Comparison of ENCODE assay signal across 8 cellular contexts in genomic region chr2:10303634-10304378, GRCh38. TPM values are rescaled to one million over a fixed set of nuclear protein-coding genes. Genes with fewer than 3 reads are reported as not detected.
DNase-seq lines count a peak whose midpoint lies in the region; ATAC-seq and TF ChIP-seq lines count a peak whose summit lies in the region.

No MANE protein-coding gene starts in this region.

- H3K36me3 Mint-ChIP-seq in IgD-negative memory B cell (peaks cover 1% of the 10 kb centered on the region), WTC11 (no peaks in the 10 kb centered on the region)

- CTCF ChIA-PET in WTC11 (lab: Charles Lee) = interaction anchor here (0.7 to 6.7 kb wide), 28 partner anchors 9 to 251 kb away, joined by 3 to 100 read pairs (median 4); no protein-coding TSS in a partner anchor

- peak; percentile 21 for TF ChIP-seq POLR2A in right lobe of liver (IDR thresholded peaks at IDR 0.05)

- H3K9me3 Mint-ChIP-seq in IgD-negative memory B cell = no peaks in the 10 kb centered on the region
- H3K9me3 Mint-ChIP-seq in WTC11 = peaks cover 2% of the 10 kb centered on the region

- H3K27ac Mint-ChIP-seq in IgD-negative memory B cell (peak overlapping the region in 2 of 3 donors; percentile 88 to 90), WTC11 (no peak overlapping the region)

- WGBS in right lobe of liver (ENCODE audit: insufficient coverage, low coverage, low lambda C conversion rate, missing lambda C conversion rate) = 0% methylated on average over 31 of the region's 59 CpGs

- H3K27me3 Mint-ChIP-seq in IgD-negative memory B cell = no peaks in the 10 kb centered on the region
- H3K27me3 Mint-ChIP-seq in WTC11 (ENCODE audit: low read depth) = peaks cover 54% of the 10 kb centered on the region

- no peak for TF ChIP-seq CTCF in WTC11 (IDR thresholded peaks at IDR 0.05)
- peak in 2 of 4 donors; percentile 14 to 15 for TF ChIP-seq CTCF in right lobe of liver (IDR thresholded peaks at IDR 0.05)

- ATAC-seq in WTC11 = no peak
- ATAC-seq in right lobe of liver = peak; percentile 2 to 15 (median 8)
- no peak for ATAC-seq in GM21423 (IDR thresholded peaks at IDR 0.05; ENCODE audit: unreplicated experiment)

- peak overlapping the region; percentile 97 to 98 (median 98) for H3K4me3 Mint-ChIP-seq in IgD-negative memory B cell
- H3K4me3 Mint-ChIP-seq in WTC11 = peak overlapping the region; percentile 84

- H3K27ac ChIP-seq in right lobe of liver = peak overlapping the region; percentile 33 to 93 (median 88)

- H3K36me3 ChIP-seq in right lobe of liver = no peaks in the 10 kb centered on the region

- no peaks in the 10 kb centered on the region for H3K9me3 ChIP-seq in right lobe of liver

- H3K4me3 ChIP-seq in right lobe of liver = peak overlapping the region; percentile 77 to 90 (median 90)

- POLR2A ChIA-PET in WTC11 (lab: Charles Lee) = interaction anchor here (1.1 kb wide), 1 partner anchor 60 kb away, joined by 3 read pairs; no protein-coding TSS in a partner anchor

- H3K4me1 ChIP-seq in right lobe of liver = peaks cover 0 to 38% (median 10%) of the 10 kb centered on the region in 4 donors

- DNase-seq in NCI-H82 (lab: John Stamatoyannopoulos, UW) (peak; percentile 73), NCI-H82 treated with DMSO at 0.1 percent for 48 hours (lab: John Stamatoyannopoulos, UW; ENCODE audit: unreplicated experiment) (no peak), WTC11 (ENCODE audit: low spot score) (peak; percentile 48), dermis blood vessel endothelial cell (peak; percentile 78), right lobe of liver (peak in 2 of 3 donors; percentile 57 to 65)
- DNase-seq in stimulated activated CD4-positive, alpha-beta T cell treated with anti-CD3 and anti-CD28 coated beads, TNF-alpha, amount 100 ng/mL, for 4 hours (ENCODE audit: low read depth in 3 of 3) = peak in 2 of 3 experiments; percentile 15 to 28

- no peaks in the 10 kb centered on the region for H3K27me3 ChIP-seq in right lobe of liver

- intact Hi-C loops in right lobe of liver (cut with DNase I) = loop anchor here (5.0 to 10.0 kb wide), 2 partner anchors 61 to 103 kb away; no protein-coding TSS in a partner anchor

- H3K4me1 Mint-ChIP-seq in IgD-negative memory B cell (peaks cover 28 to 42% (median 37%) of the 10 kb centered on the region in 3 donors), WTC11 (peaks cover 22% of the 10 kb centered on the region)

TF ChIP-seq in WTC11, 78 proteins besides CTCF, POLR2A, EP300 and RAD21:
- TF ChIP-seq, protein P1, sequence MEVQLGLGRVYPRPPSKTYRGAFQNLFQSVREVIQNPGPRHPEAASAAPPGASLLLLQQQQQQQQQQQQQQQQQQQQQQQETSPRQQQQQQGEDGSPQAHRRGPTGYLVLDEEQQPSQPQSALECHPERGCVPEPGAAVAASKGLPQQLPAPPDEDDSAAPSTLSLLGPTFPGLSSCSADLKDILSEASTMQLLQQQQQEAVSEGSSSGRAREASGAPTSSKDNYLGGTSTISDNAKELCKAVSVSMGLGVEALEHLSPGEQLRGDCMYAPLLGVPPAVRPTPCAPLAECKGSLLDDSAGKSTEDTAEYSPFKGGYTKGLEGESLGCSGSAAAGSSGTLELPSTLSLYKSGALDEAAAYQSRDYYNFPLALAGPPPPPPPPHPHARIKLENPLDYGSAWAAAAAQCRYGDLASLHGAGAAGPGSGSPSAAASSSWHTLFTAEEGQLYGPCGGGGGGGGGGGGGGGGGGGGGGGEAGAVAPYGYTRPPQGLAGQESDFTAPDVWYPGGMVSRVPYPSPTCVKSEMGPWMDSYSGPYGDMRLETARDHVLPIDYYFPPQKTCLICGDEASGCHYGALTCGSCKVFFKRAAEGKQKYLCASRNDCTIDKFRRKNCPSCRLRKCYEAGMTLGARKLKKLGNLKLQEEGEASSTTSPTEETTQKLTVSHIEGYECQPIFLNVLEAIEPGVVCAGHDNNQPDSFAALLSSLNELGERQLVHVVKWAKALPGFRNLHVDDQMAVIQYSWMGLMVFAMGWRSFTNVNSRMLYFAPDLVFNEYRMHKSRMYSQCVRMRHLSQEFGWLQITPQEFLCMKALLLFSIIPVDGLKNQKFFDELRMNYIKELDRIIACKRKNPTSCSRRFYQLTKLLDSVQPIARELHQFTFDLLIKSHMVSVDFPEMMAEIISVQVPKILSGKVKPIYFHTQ (CRISPR knock-in tag; IDR thresholded peaks at IDR 0.05) = no peak
- no peak for TF ChIP-seq HMGA2 (CRISPR knock-in tag; IDR thresholded peaks at IDR 0.05)
- peak; percentile 4; the same call in 1 of the 2 replicates for TF ChIP-seq HMGXB4 (CRISPR knock-in tag; IDR thresholded peaks at IDR 0.05)

RNA-seq across cellular contexts. Expression of gene HPCAL1, which starts 1.1 kb away (rescaled TPM):
- polyA plus RNA-seq in IgD-negative memory B cell = 89.2 TPM
- total RNA-seq in WTC11 (2021) (10.5 to 12.4 TPM (median 11.8 TPM) in 3 replicates), dermis blood vessel endothelial cell (72.2 and 72.4 TPM in 2 replicates), right lobe of liver (10 to 100 TPM; 23.1 to 68.8 (median 29.1) TPM)

Comparison
In these comparisons a context has a peak if more than half of its experiments do, and no peak if none do; other contexts are left out.
1. ATAC-seq: peak in right lobe of liver (4 of 4); none in WTC11 (single experiment) and GM21423 (single experiment).